In genomic region chrX:110317820-110318663, GRCh38 we compare ENCODE assay signal across 8 cellular contexts. TPM values are rescaled to one million over a fixed set of nuclear protein-coding genes. Genes with fewer than 3 reads are reported as not detected.
A peak's percentile ranks its signal among the peaks of the same experiment; 100 is the strongest.
DNase-seq lines count a peak whose midpoint lies in the region; ATAC-seq, FAIRE-seq and TF ChIP-seq lines count a peak whose summit lies in the region.

AMMECR1 (minus strand) TSS chrX:110318085; CDS start chrX:110318071, 14 bp downstream.

- no peaks in the 10 kb centered on the region for H3K27me3 ChIP-seq in bronchial epithelial cell (ENCODE audit: control insufficient read depth, insufficient read depth, low read length)
- peaks cover 0 to 7% (median 0%) of the 10 kb centered on the region in 7 donors for H3K27me3 ChIP-seq in spleen (replicated peaks in 1 of 7)

- peak; percentile 51 for ATAC-seq in GM18873 (IDR thresholded peaks at IDR 0.05; ENCODE audit: low FRiP score, unreplicated experiment)
- ATAC-seq in HG03108 (IDR thresholded peaks at IDR 0.05; ENCODE audit: unreplicated experiment) = peak; percentile 57

- in situ Hi-C loops in ACHN (cut with HindIII; ENCODE audit: low pct_ligation_motif_present, low pct_unique_long_range_greater_than_20kb, low sequenced_read_pairs) = no loop called here

- peak in 1 of 3 donors; percentile 47 for TF ChIP-seq POLR2A in spleen (IDR thresholded peaks at IDR 0.05)

- no peak for FAIRE-seq in bronchial epithelial cell (lab: Jason Lieb, UNC)

- peaks cover 0 to 42% (median 7%) of the 10 kb centered on the region in 6 donors for H3K4me1 ChIP-seq in spleen

- WGBS in spleen, 5 donors = 1 to 46% (median 9%) methylated on average over 12 to 78 of the region's 78 CpGs

- intact Hi-C loops in spleen (cut with DNase I; ENCODE audit: low total_unique reads) = no loop called here

- peak within 1 kb of the TSS; percentile 82 to 92 (median 90) for H3K27ac ChIP-seq in spleen

- TF ChIP-seq CTCF in WI38 (IDR thresholded peaks at IDR 0.05; ENCODE audit: low read depth, low read length) (no peak), bronchial epithelial cell (IDR thresholded peaks at IDR 0.05; ENCODE audit: insufficient read depth, low read length, severe bottlenecking) (peak; percentile 2), spleen (IDR thresholded peaks at IDR 0.05 in 8 of 11, conservative IDR thresholded peaks at IDR 0.05 in 3 of 11) (peak in 2 of 11 experiments; percentile 4 to 15)

- no peaks in the 10 kb centered on the region for H3K9me3 ChIP-seq in spleen

- H3K36me3 ChIP-seq in bronchial epithelial cell (ENCODE audit: control insufficient read depth, insufficient read depth, low read length) (no peaks in the 10 kb centered on the region), spleen (no peaks in the 10 kb centered on the region)

- H3K4me3 ChIP-seq in WI38 (ENCODE audit: low read depth, low read length) (peak within 1 kb of the TSS; percentile 75), bronchial epithelial cell (ENCODE audit: low read depth, low read length) (peak within 1 kb of the TSS; percentile 78), spleen (peak within 1 kb of the TSS; percentile 50 to 83 (median 58))

- DNase-seq in ACHN (peak; percentile 71), NCI-H2196 (lab: John Stamatoyannopoulos, UW; ENCODE audit: unreplicated experiment) (peak; percentile 79), bronchial epithelial cell (ENCODE audit: low read depth) (peak; percentile 47), iris pigment epithelial cell (ENCODE audit: low read depth) (peak; percentile 80), spleen (peak; percentile 94)

RNA-seq across cellular contexts. Expression of gene AMMECR1, which starts in this region (rescaled TPM):
- 19.0 and 34.1 TPM in 2 replicates for total RNA-seq in bronchial epithelial cell
- 10 to 100 TPM in 5 of 7 donors, 1 to 10 TPM in 2; 7.0 to 15.6 (median 11.2) TPM for total RNA-seq in spleen
- 1 to 10 TPM; 1.7 to 3.2 (median 3.0) TPM for polyA plus RNA-seq in spleen

Comparison
In these comparisons a context has a peak if more than half of its experiments do, and no peak if none do; other contexts are left out.
1. Peak in every context shown above with its lines: DNase-seq, ATAC-seq, H3K4me3 ChIP-seq and H3K27ac ChIP-seq.